Comparison of ENCODE assay signal across 17 cellular contexts in the genomic region with DNA sequence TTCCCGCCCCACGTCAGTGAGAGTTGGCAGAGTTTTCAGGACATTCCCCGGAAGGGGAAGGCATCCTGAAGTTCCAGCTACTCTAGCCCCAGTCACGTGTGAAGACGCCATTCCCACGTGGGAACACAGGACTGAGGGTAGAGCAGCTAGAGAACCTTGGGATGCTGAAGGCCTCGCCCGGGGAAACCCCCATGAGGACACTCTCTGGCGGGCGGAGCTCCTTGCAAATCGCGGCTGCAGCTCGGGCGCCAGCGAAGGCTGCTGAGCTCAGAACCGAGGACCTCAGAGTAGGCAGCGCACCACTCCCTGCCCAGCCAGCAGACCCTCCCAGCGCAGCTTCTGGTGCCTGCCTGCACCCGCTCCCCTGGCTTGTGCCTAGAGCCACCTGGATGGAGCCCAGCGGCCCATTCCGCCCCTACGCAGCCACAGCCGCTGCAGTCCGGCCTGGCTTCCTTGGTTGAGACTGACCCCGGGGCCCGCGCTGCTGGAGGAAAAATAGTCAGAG. TPM values are rescaled to one million over a fixed set of nuclear protein-coding genes. Genes with fewer than 3 reads are reported as not detected.
DNase-seq lines count a peak whose midpoint lies in the region; ATAC-seq and TF ChIP-seq lines count a peak whose summit lies in the region.
"Had no signal": no experiment of that assay in that cellular context is flagged by ENCODE, and none has a peak within 500 bp of the region (broad histone marks: within the 10 kb centered on the region; RNA-seq: fewer than 3 reads in every experiment).

No MANE protein-coding gene starts in this region.

- H2BK15ac ChIP-seq in neuronal stem cell (ENCODE audit: low read length): no peak overlapping the region

- H2BK12ac ChIP-seq in neuronal stem cell (ENCODE audit: low read length): no peak overlapping the region

- H3K27me3 ChIP-seq in H7 (ENCODE audit: control insufficient read depth, insufficient read depth, low read length) (no peaks in the 10 kb centered on the region), MG63 (no peaks in the 10 kb centered on the region), neuronal stem cell (ENCODE audit: control insufficient read depth in 3 of 3, insufficient read depth in 3 of 3, low read depth in 1 of 3, low read length in 3 of 3) (peaks cover 0 to 17% (median 0%) of the 10 kb centered on the region in 3 experiments), upper lobe of left lung (no peaks in the 10 kb centered on the region), BE2C (peaks cover 11% of the 10 kb centered on the region; the same call in 1 of the 2 replicates)

- H3K14ac ChIP-seq in neuronal stem cell (ENCODE audit: low read length): peak overlapping the region; percentile 89

- peak overlapping the region; percentile 70 for H2AK5ac ChIP-seq in neuronal stem cell (ENCODE audit: low read depth, low read length)

- H2BK5ac ChIP-seq in neuronal stem cell (ENCODE audit: low read length): no peak overlapping the region

- no CpG with 5 or more reads among the region's 27 CpGs for WGBS in neuronal stem cell (ENCODE audit: extremely low coverage in 2 of 2, insufficient read length in 2 of 2, insufficient replicate concordance in 1 of 2), 2 donors
- 87 to 89% methylated on average over 14 to 17 of the region's 27 CpGs for WGBS in upper lobe of left lung, 2 donors

- no peak for TF ChIP-seq EP300 in upper lobe of left lung (IDR thresholded peaks at IDR 0.05)

- H3K4me3 ChIP-seq in H7 (ENCODE audit: insufficient read depth, low read depth, low read length): no peak overlapping the region
- no peak overlapping the region for H3K4me3 ChIP-seq in MG63
- H3K4me3 ChIP-seq in neuronal stem cell (ENCODE audit: low read length in 2 of 2): peak overlapping the region in 1 of 2 donors; percentile 69
- no peak overlapping the region for H3K4me3 ChIP-seq in upper lobe of left lung
- no peak overlapping the region for H3K4me3 ChIP-seq in BE2C (ENCODE audit: low read depth, low read length)
- H3K4me3 ChIP-seq: GM12878, GM23248 had no signal

- H3K9ac ChIP-seq in neuronal stem cell (ENCODE audit: low read depth, low read length, poor library complexity): no peak overlapping the region
- H3K9ac ChIP-seq: GM23248 had no signal

- DNase-seq in H7 (peak; percentile 38), MG63 (peak; percentile 3), neuronal stem cell (ENCODE audit: low spot score) (no peak), upper lobe of left lung (peak in 1 of 2 donors; percentile 57), COLO829 (ENCODE audit: low spot score) (no peak), amygdala (lab: John Stamatoyannopoulos, UW) (no peak), BE2C (no peak)
- no peak for DNase-seq in activated naive CD4-positive, alpha-beta T cell treated with Interleukin-2 at 50 U/mL for 16 hours
- DNase-seq: C1 segment of cervical spinal cord; CD8-positive, alpha-beta T cell; DMS 273 treated with DMSO at 0.1 percent for 48 hours; DMS79; EL; GDM1; GM23248; HCEC 1CT had no signal

- H3K4me2 ChIP-seq in neuronal stem cell (ENCODE audit: insufficient read depth, low read length, poor library complexity, severe bottlenecking): peak overlapping the region; percentile 18

- H3K4me1 ChIP-seq in neuronal stem cell (ENCODE audit: control insufficient read depth in 2 of 2, insufficient read depth in 1 of 2, low read depth in 1 of 2, low read length in 2 of 2) (no peaks in the 10 kb centered on the region), upper lobe of left lung (no peaks in the 10 kb centered on the region), BE2C (no peaks in the 10 kb centered on the region)

- H3K18ac ChIP-seq in neuronal stem cell (ENCODE audit: low read length): no peak overlapping the region

- H3K4ac ChIP-seq in neuronal stem cell (ENCODE audit: low read length): no peak overlapping the region

- no peak overlapping the region for H3K27ac ChIP-seq in neuronal stem cell (replicated peaks; ENCODE audit: low read length)
- H3K27ac ChIP-seq in upper lobe of left lung: no peak overlapping the region
- H3K27ac ChIP-seq: GM23248 had no signal

- H4K91ac ChIP-seq in neuronal stem cell (ENCODE audit: low read depth, low read length, poor library complexity): no peak overlapping the region

- peaks cover 1% of the 10 kb centered on the region for H3K79me1 ChIP-seq in neuronal stem cell (ENCODE audit: low read depth, low read length)

- peak; percentile 24 to 58 for ATAC-seq in upper lobe of left lung (ENCODE audit: low FRiP score in 2 of 2)
- ATAC-seq: CD8-positive, alpha-beta T cell; GM12878 had no signal

- peak overlapping the region; percentile 85 for H3K23ac ChIP-seq in neuronal stem cell (ENCODE audit: low read depth, low read length, poor library complexity)

- TF ChIP-seq POLR2A in upper lobe of left lung (IDR thresholded peaks at IDR 0.05): no peak

- TF ChIP-seq CTCF in upper lobe of left lung (IDR thresholded peaks at IDR 0.05): no peak
- no peak for TF ChIP-seq CTCF in BE2C (IDR thresholded peaks at IDR 0.05; ENCODE audit: low read depth, low read length)

- H3K36me3 ChIP-seq in H7 (replicated peaks; ENCODE audit: control insufficient read depth, insufficient read depth, low read length): no peaks in the 10 kb centered on the region
- H3K36me3 ChIP-seq in MG63: no peaks in the 10 kb centered on the region
- H3K36me3 ChIP-seq in neuronal stem cell (replicated peaks in 1 of 2; ENCODE audit: control insufficient read depth in 2 of 2, insufficient read depth in 2 of 2, low read length in 2 of 2): no peaks in the 10 kb centered on the region
- no peaks in the 10 kb centered on the region for H3K36me3 ChIP-seq in upper lobe of left lung
- no peaks in the 10 kb centered on the region for H3K36me3 ChIP-seq in BE2C

- H3K9me3 ChIP-seq in MG63: no peaks in the 10 kb centered on the region
- peaks cover 3 to 5% of the 10 kb centered on the region in 2 donors for H3K9me3 ChIP-seq in neuronal stem cell (replicated peaks in 1 of 2; ENCODE audit: control insufficient read depth in 2 of 2, insufficient read depth in 1 of 2, low read depth in 1 of 2, low read length in 2 of 2)
- H3K9me3 ChIP-seq in upper lobe of left lung: no peaks in the 10 kb centered on the region
- H3K9me3 ChIP-seq in BE2C: no peaks in the 10 kb centered on the region

- H2AFZ ChIP-seq in neuronal stem cell (ENCODE audit: low read length): no peak overlapping the region
- H2AFZ ChIP-seq: GM23248 had no signal

- no peak overlapping the region for H2BK120ac ChIP-seq in neuronal stem cell (ENCODE audit: low read depth, low read length)

- no peak overlapping the region for H4K8ac ChIP-seq in neuronal stem cell (ENCODE audit: low read depth, low read length)

RNA-seq across cellular contexts. Expression of a gene that starts 51.9 kb away (rescaled TPM):
- total RNA-seq in H7 (2014; rRNA removed; shearing (Covaris generic)): 10.0 and 13.4 TPM in 2 replicates
- total RNA-seq in MG63 (2014; rRNA removed; shearing (Covaris generic); ENCODE audit: low replicate concordance): 58.3 and 92.9 TPM in 2 replicates
- polyA plus RNA-seq in neuronal stem cell (2013, experiment 1 of 2): 6.9 TPM
- polyA plus RNA-seq in neuronal stem cell (2013, experiment 2 of 2): 6.9 TPM
- total RNA-seq in upper lobe of left lung: 10 to 100 TPM in 1 of 6 donors, 1 to 10 TPM in 4, under 1 TPM in 1; 0.89 to 12.1 (median 1.6) TPM
- 4.4 TPM for polyA plus RNA-seq in BE2C (2012; ENCODE audit: insufficient read depth, insufficient read length, low read depth)

Comparison
In these comparisons a context has a peak if more than half of its experiments do, and no peak if none do; other contexts are left out.
1. DNase-seq: peak in H7 (single experiment) and MG63 (single experiment); none in neuronal stem cell (single experiment), COLO829 (single experiment), amygdala (0 of 56), BE2C (single experiment) and activated naive CD4-positive, alpha-beta T cell treated with Interleukin-2 at 50 U/mL for 16 hours (single experiment).